8 cellular contexts compared by ENCODE assay signal in genomic region chr20:3749689-3750639, GRCh38. TPM values are rescaled to one million over a fixed set of nuclear protein-coding genes. Genes with fewer than 3 reads are reported as not detected.
DNase-seq lines count a peak whose midpoint lies in the region; ATAC-seq and TF ChIP-seq lines count a peak whose summit lies in the region.

No MANE protein-coding gene starts in this region.

- POLR2A ChIA-PET in WTC11 (lab: Charles Lee): interaction anchor here (0.6 to 1.0 kb wide), 3 partner anchors 18 to 69 kb away, joined by 4 to 7 read pairs (median 4); no protein-coding TSS in a partner anchor

- H3K27ac Mint-ChIP-seq in CD14-positive monocyte: no peak overlapping the region
- H3K27ac Mint-ChIP-seq in WTC11: no peak overlapping the region
- H3K27ac Mint-ChIP-seq in osteocyte (ENCODE audit: unreplicated experiment): no peak overlapping the region

- ATAC-seq in WTC11 (peak; percentile 42), HG03097 (IDR thresholded peaks at IDR 0.05; ENCODE audit: low FRiP score, unreplicated experiment) (no peak), HG03521 (IDR thresholded peaks at IDR 0.05; ENCODE audit: unreplicated experiment) (no peak)

- intact Hi-C loops in CD14-positive monocyte (cut with micrococcal nuclease): loop anchor here (2.0 to 5.0 kb wide), 2 partner anchors 73 kb away; no protein-coding TSS in a partner anchor

- H3K4me1 Mint-ChIP-seq in CD14-positive monocyte (peaks cover 16% of the 10 kb centered on the region), WTC11 (peaks cover 12% of the 10 kb centered on the region), osteocyte (ENCODE audit: unreplicated experiment) (peaks cover 8% of the 10 kb centered on the region)

- peaks cover 23 to 30% of the 10 kb centered on the region in 2 donors for H3K36me3 Mint-ChIP-seq in CD14-positive monocyte
- H3K36me3 Mint-ChIP-seq in WTC11: peaks cover 5% of the 10 kb centered on the region; the same call in 1 of the 2 replicates
- no peaks in the 10 kb centered on the region for H3K36me3 Mint-ChIP-seq in osteocyte (ENCODE audit: unreplicated experiment)

- CTCF ChIA-PET in WTC11 (lab: Charles Lee): interaction anchor here (0.6 to 8.7 kb wide), 48 partner anchors 9 to 325 kb away, joined by 3 to 195 read pairs (median 6); partner anchors contain the start of genes ADAM33, ADISSP, AP5S1 and CENPB

- TF ChIP-seq CTCF in CD14-positive monocyte (IDR thresholded peaks at IDR 0.05): peak; percentile 92
- TF ChIP-seq CTCF in WTC11 (IDR thresholded peaks at IDR 0.05): peak; percentile 92
- TF ChIP-seq CTCF in fibroblast of villous mesenchyme (IDR thresholded peaks at IDR 0.05; ENCODE audit: insufficient read depth, low read depth, low read length): peak; percentile 38
- peak; percentile 82 for TF ChIP-seq CTCF in osteocyte (IDR thresholded peaks at IDR 0.05)

- peaks cover 0 to 3% (median 0%) of the 10 kb centered on the region in 7 donors for H3K9me3 Mint-ChIP-seq in CD14-positive monocyte
- no peaks in the 10 kb centered on the region for H3K9me3 Mint-ChIP-seq in WTC11
- H3K9me3 Mint-ChIP-seq in osteocyte (ENCODE audit: unreplicated experiment): no peaks in the 10 kb centered on the region

- H3K4me3 Mint-ChIP-seq in CD14-positive monocyte: no peak overlapping the region
- peak overlapping the region; percentile 74 for H3K4me3 Mint-ChIP-seq in WTC11
- peak overlapping the region; percentile 44 for H3K4me3 Mint-ChIP-seq in osteocyte (ENCODE audit: unreplicated experiment)

- DNase-seq in CD14-positive monocyte (ENCODE audit: low spot score): no peak
- peak; percentile 51 for DNase-seq in HK-2 (ENCODE audit: unreplicated experiment)
- peak; percentile 82 for DNase-seq in WTC11 (ENCODE audit: low spot score)
- DNase-seq in fibroblast of villous mesenchyme (ENCODE audit: low read depth): no peak
- DNase-seq in osteocyte (ENCODE audit: extremely low spot score, unreplicated experiment): no peak
- no peak for DNase-seq in putamen (ENCODE audit: low spot score)

- peaks cover 2 to 21% (median 10%) of the 10 kb centered on the region in 3 donors for H3K27me3 Mint-ChIP-seq in CD14-positive monocyte (ENCODE audit: low read depth in 3 of 3)
- peaks cover 51% of the 10 kb centered on the region for H3K27me3 Mint-ChIP-seq in WTC11 (ENCODE audit: low read depth)
- H3K27me3 Mint-ChIP-seq in osteocyte (ENCODE audit: unreplicated experiment): peaks cover 7% of the 10 kb centered on the region

- H3K4me3 ChIP-seq in fibroblast of villous mesenchyme (ENCODE audit: low read depth, low read length): no peak overlapping the region

TF ChIP-seq in WTC11, 78 proteins besides CTCF, POLR2A, EP300 and RAD21 (continues in another document):
- TF ChIP-seq FOXP4 (CRISPR knock-in tag; IDR thresholded peaks at IDR 0.05) (no peak; the same call in 1 of the 2 replicates), MYBL2 (CRISPR knock-in tag; IDR thresholded peaks at IDR 0.05) (no peak), TP53 (CRISPR knock-in tag; IDR thresholded peaks at IDR 0.05) (no peak), JAZF1 (CRISPR knock-in tag; IDR thresholded peaks at IDR 0.05) (no peak), ERG (CRISPR knock-in tag; IDR thresholded peaks at IDR 0.05) (peak; percentile 32; the same call in 1 of the 2 replicates), ZNF121 (CRISPR knock-in tag; IDR thresholded peaks at IDR 0.05) (no peak), NFATC4 (CRISPR knock-in tag; IDR thresholded peaks at IDR 0.05) (no peak), ZNF423 (CRISPR knock-in tag; IDR thresholded peaks at IDR 0.05) (peak; percentile 60), SMAD4 (CRISPR knock-in tag; IDR thresholded peaks at IDR 0.05) (no peak), ATF6 (CRISPR knock-in tag; IDR thresholded peaks at IDR 0.05) (no peak), CDX4 (CRISPR knock-in tag; IDR thresholded peaks at IDR 0.05; ENCODE audit: borderline replicate concordance) (no peak), ZNF512 (CRISPR knock-in tag; IDR thresholded peaks at IDR 0.05; ENCODE audit: borderline replicate concordance) (no peak), RELA (CRISPR knock-in tag; IDR thresholded peaks at IDR 0.05; ENCODE audit: borderline replicate concordance) (no peak; the same call in 1 of the 2 replicates), FOXK1 (CRISPR knock-in tag; IDR thresholded peaks at IDR 0.05) (no peak; the same call in 1 of the 2 replicates)

RNA-seq across cellular contexts. Expression of gene HSPA12B, which starts 17.5 kb away (rescaled TPM):
- polyA plus RNA-seq in CD14-positive monocyte: not detected
- total RNA-seq in WTC11 (2021) (6.3 to 8.5 TPM (median 8.2 TPM) in 3 replicates), fibroblast of villous mesenchyme (under 0.01 TPM in 1 of 2 replicates, not detected in the other), osteocyte (not detected in 2 replicates)

RNA-seq across cellular contexts. Expression of gene ADISSP, which starts 17.6 kb away (rescaled TPM):
- polyA plus RNA-seq in CD14-positive monocyte: 10 to 100 TPM; 59.6 to 68.5 TPM
- total RNA-seq in WTC11 (2021): 109 to 129 TPM (median 113 TPM) in 3 replicates
- 26.8 and 34.8 TPM in 2 replicates for total RNA-seq in fibroblast of villous mesenchyme
- total RNA-seq in osteocyte: 24.3 and 25.2 TPM in 2 replicates

RNA-seq across cellular contexts. Expression of gene SPEF1, which starts 31.3 kb away (rescaled TPM):
- not detected for polyA plus RNA-seq in CD14-positive monocyte
- total RNA-seq in WTC11 (2021) (0.41 to 0.72 TPM (median 0.64 TPM) in 3 replicates), fibroblast of villous mesenchyme (under 0.01 and 0.32 TPM in 2 replicates), osteocyte (0.24 TPM in 1 of 2 replicates, not detected in the other)

RNA-seq across cellular contexts. Expression of gene CENPB, which starts 36.6 kb away (rescaled TPM):
- 1 to 10 TPM; 1.1 to 1.4 TPM for polyA plus RNA-seq in CD14-positive monocyte
- total RNA-seq in WTC11 (2021): 55.3 to 58.7 TPM (median 57.6 TPM) in 3 replicates
- 87.7 and 106 TPM in 2 replicates for total RNA-seq in fibroblast of villous mesenchyme
- total RNA-seq in osteocyte: 87.7 and 92.2 TPM in 2 replicates

RNA-seq across cellular contexts. Expression of gene SIGLEC1, which starts 37.6 kb away (rescaled TPM):
- 1 to 10 TPM; 1.6 to 2.5 TPM for polyA plus RNA-seq in CD14-positive monocyte
- total RNA-seq in WTC11 (2021): 0.04 to 0.11 TPM in 2 of 3 replicates, not detected in the other
- total RNA-seq in fibroblast of villous mesenchyme: not detected in 2 replicates
- 0.21 TPM in 2 replicates for total RNA-seq in osteocyte

Comparison
In these comparisons a context has a peak if more than half of its experiments do, and no peak if none do; other contexts are left out.
1. DNase-seq: peak in HK-2 (single experiment) and WTC11 (single experiment); none in CD14-positive monocyte (single experiment), fibroblast of villous mesenchyme (single experiment), osteocyte (single experiment) and putamen (single experiment).
2. H3K4me3 Mint-ChIP-seq: peak in WTC11 (single experiment) and osteocyte (single experiment); none in CD14-positive monocyte (0 of 2).
3. CTCF ChIP-seq: peak in every context shown above with its lines; median percentile 92 in CD14-positive monocyte; 92 in WTC11; 82 in osteocyte; 38 in fibroblast of villous mesenchyme.